In genomic region chr1:89822109-89822962, GRCh38 we compare ENCODE assay signal across 1 cellular context.
TF ChIP-seq lines count a peak whose summit lies in the region.

No MANE protein-coding gene starts in this region.

TF ChIP-seq in HEK293, 187 proteins besides CTCF, POLR2A, EP300 and RAD21 (continued from another document):
- TF ChIP-seq PRDM4 (tag by site-specific recombination; IDR thresholded peaks at IDR 0.05) (0 out of 2 replicates have a peak, but pooled peaks have one; percentile 12), ZNF600 (tag by site-specific recombination; IDR thresholded peaks at IDR 0.05) (no peak), ZBTB8A (tag by site-specific recombination; IDR thresholded peaks at IDR 0.05) (no peak; the same call in 1 of the 2 replicates), ZSCAN18 (tag by site-specific recombination; IDR thresholded peaks at IDR 0.05) (no peak), ZFP41 (tag by site-specific recombination; IDR thresholded peaks at IDR 0.05; ENCODE audit: borderline replicate concordance) (no peak), PRDM2 (tag by site-specific recombination; IDR thresholded peaks at IDR 0.05; ENCODE audit: borderline replicate concordance) (no peak), ZNF248 (tag by site-specific recombination; IDR thresholded peaks at IDR 0.05) (no peak), PATZ1 (tag by site-specific recombination; IDR thresholded peaks at IDR 0.05) (peak; percentile 61; the same call in 1 of the 2 replicates), ZNF521 (tag by site-specific recombination; IDR thresholded peaks at IDR 0.05) (no peak), GFI1B (tag by site-specific recombination; IDR thresholded peaks at IDR 0.05) (no peak), SP3 (tag by site-specific recombination; IDR thresholded peaks at IDR 0.05) (no peak), OVOL3 (tag by site-specific recombination; IDR thresholded peaks at IDR 0.05) (no peak), ZNF529 (tag by site-specific recombination; IDR thresholded peaks at IDR 0.05; ENCODE audit: insufficient replicate concordance) (no peak), ZBTB1 (tag by site-specific recombination; IDR thresholded peaks at IDR 0.05) (no peak), ZNF132 (tag by site-specific recombination; IDR thresholded peaks at IDR 0.05; ENCODE audit: borderline replicate concordance) (no peak), ZNF16 (tag by site-specific recombination; IDR thresholded peaks at IDR 0.05; ENCODE audit: low read depth) (peak; percentile 81; the same call in 1 of the 2 replicates), ZNF202 (tag by site-specific recombination; IDR thresholded peaks at IDR 0.05; ENCODE audit: borderline replicate concordance) (no peak), ZNF354C (tag by site-specific recombination; IDR thresholded peaks at IDR 0.05; ENCODE audit: borderline replicate concordance, low read depth) (no peak), ZNF140 (tag by site-specific recombination; IDR thresholded peaks at IDR 0.05) (no peak), ZNF184 (tag by site-specific recombination; IDR thresholded peaks at IDR 0.05) (no peak), ZFP3 (tag by site-specific recombination; IDR thresholded peaks at IDR 0.05; ENCODE audit: low read depth) (no peak), SP7 (tag by site-specific recombination; IDR thresholded peaks at IDR 0.05) (no peak), ZSCAN16 (tag by site-specific recombination; IDR thresholded peaks at IDR 0.05) (no peak), ZSCAN4 (tag by site-specific recombination; IDR thresholded peaks at IDR 0.05) (no peak), PRDM10 (tag by site-specific recombination; IDR thresholded peaks at IDR 0.05) (peak; percentile 50; the same call in 1 of the 2 replicates), ZSCAN23 (tag by site-specific recombination; IDR thresholded peaks at IDR 0.05) (no peak)
- TF ChIP-seq, protein P1, sequence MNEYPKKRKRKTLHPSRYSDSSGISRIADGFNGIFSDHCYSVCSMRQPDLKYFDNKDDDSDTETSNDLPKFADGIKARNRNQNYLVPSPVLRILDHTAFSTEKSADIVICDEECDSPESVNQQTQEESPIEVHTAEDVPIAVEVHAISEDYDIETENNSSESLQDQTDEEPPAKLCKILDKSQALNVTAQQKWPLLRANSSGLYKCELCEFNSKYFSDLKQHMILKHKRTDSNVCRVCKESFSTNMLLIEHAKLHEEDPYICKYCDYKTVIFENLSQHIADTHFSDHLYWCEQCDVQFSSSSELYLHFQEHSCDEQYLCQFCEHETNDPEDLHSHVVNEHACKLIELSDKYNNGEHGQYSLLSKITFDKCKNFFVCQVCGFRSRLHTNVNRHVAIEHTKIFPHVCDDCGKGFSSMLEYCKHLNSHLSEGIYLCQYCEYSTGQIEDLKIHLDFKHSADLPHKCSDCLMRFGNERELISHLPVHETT (tag by site-specific recombination; IDR thresholded peaks at IDR 0.05), result no peak
- TF ChIP-seq, protein P2, sequence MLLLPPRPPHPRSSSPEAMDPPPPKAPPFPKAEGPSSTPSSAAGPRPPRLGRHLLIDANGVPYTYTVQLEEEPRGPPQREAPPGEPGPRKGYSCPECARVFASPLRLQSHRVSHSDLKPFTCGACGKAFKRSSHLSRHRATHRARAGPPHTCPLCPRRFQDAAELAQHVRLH (tag by site-specific recombination; IDR thresholded peaks at IDR 0.05), result no peak
